ENCODE assay signal across 1 cellular context in genomic region chr17:78933025-78933958, GRCh38.
TF ChIP-seq lines count a peak whose summit lies in the region.

No MANE protein-coding gene starts in this region.

TF ChIP-seq in SK-N-SH treated with all-trans-retinoic acid at 6 μM for 48 hours, 23 proteins besides CTCF, POLR2A, EP300 and RAD21 (continued from another document):
- no peak for TF ChIP-seq TSHZ2 (CRISPR knock-in tag; IDR thresholded peaks at IDR 0.05)
